20 cellular contexts compared by ENCODE assay signal in genomic region chr15:71080166-71080565, GRCh38. TPM values are rescaled to one million over a fixed set of nuclear protein-coding genes. Genes with fewer than 3 reads are reported as not detected.
DNase-seq lines count a peak whose midpoint lies in the region; TF ChIP-seq lines count a peak whose summit lies in the region.
"Had no signal": no experiment of that assay in that cellular context is flagged by ENCODE, and none has a peak within 500 bp of the region (broad histone marks: within the 10 kb centered on the region; RNA-seq: fewer than 3 reads in every experiment).

No MANE protein-coding gene starts in this region.

- peak overlapping the region; percentile 27 for H3K4me3 Mint-ChIP-seq in type B pancreatic cell
- H3K4me3 Mint-ChIP-seq: IgD-negative memory B cell, naive B cell had no signal

- H3K4me2 ChIP-seq in mammary epithelial cell (ENCODE audit: insufficient read depth, low read depth, low read length) = peak overlapping the region; percentile 3

- CTCF ChIA-PET in mammary epithelial cell (lab: Charles Lee; ENCODE audit: low non-redundant PET) = no interaction called here

- no peak overlapping the region for H3K4me3 ChIP-seq in MG63
- no peak overlapping the region for H3K4me3 ChIP-seq in mammary epithelial cell (replicated peaks in 1 of 3; ENCODE audit: insufficient read depth in 1 of 3, low read depth in 2 of 3, low read length in 3 of 3)

- H3K27me3 ChIP-seq in MG63 (no peaks in the 10 kb centered on the region), mammary epithelial cell (ENCODE audit: insufficient read depth, low read length) (no peaks in the 10 kb centered on the region)

- peak overlapping the region; percentile 41 for H2AFZ ChIP-seq in mammary epithelial cell (ENCODE audit: low read depth, low read length)
- H2AFZ ChIP-seq: parathyroid adenoma had no signal

- H3K9me3 ChIP-seq in MG63 (peaks cover 22% of the 10 kb centered on the region), mammary epithelial cell (replicated peaks; ENCODE audit: insufficient read depth, low read length) (no peaks in the 10 kb centered on the region)

- in situ Hi-C loops in mammary epithelial cell (cut with MboI; ENCODE audit: low sequenced_read_pairs in 2 of 2) = no loop called here

- no peaks in the 10 kb centered on the region; the same call in 1 of the 2 replicates for H3K36me3 ChIP-seq in MG63
- no peaks in the 10 kb centered on the region for H3K36me3 ChIP-seq in mammary epithelial cell (ENCODE audit: insufficient read depth, low read length)

- H3K36me3 Mint-ChIP-seq in type B pancreatic cell = no peaks in the 10 kb centered on the region
- H3K36me3 Mint-ChIP-seq: IgD-negative memory B cell had no signal

- no peaks in the 10 kb centered on the region for H3K79me2 ChIP-seq in mammary epithelial cell (ENCODE audit: insufficient read depth, low read length)
- H3K79me2 ChIP-seq: parathyroid adenoma had no signal

- intact Hi-C loops in mammary epithelial cell (cut with micrococcal nuclease) = loop anchor here (1.0 kb wide), 1 partner anchor 13 kb away; no protein-coding TSS in a partner anchor

- peaks cover 6% of the 10 kb centered on the region for H3K27me3 Mint-ChIP-seq in type B pancreatic cell
- H3K27me3 Mint-ChIP-seq: IgD-negative memory B cell had no signal

- no TSS peak for BruUV-seq in mammary epithelial cell (replicated peaks; lab: Mats Ljungman, UMichigan)

- no peaks in the 10 kb centered on the region for H4K20me1 ChIP-seq in mammary epithelial cell (ENCODE audit: insufficient read depth, low read length)

- DNase-seq in MG63 (peak; percentile 89), mammary epithelial cell (peak; percentile 55), kidney tubule cell (ENCODE audit: low spot score) (peak; percentile 40), type B pancreatic cell (ENCODE audit: extremely low spot score, unreplicated experiment) (no peak), germinal center (ENCODE audit: low spot score) (no peak), DMS153 (lab: John Stamatoyannopoulos, UW) (no peak), NCI-H1105 treated with DMSO at 0.1 percent for 48 hours (lab: John Stamatoyannopoulos, UW) (no peak), middle frontal gyrus (ENCODE audit: extremely low spot score, low spot score) (no peak)
- DNase-seq: activated CD4-positive, alpha-beta T cell treated with anti-CD3 and anti-CD28 coated beads, Interleukin-2, amount 50 U/mL, for 4 hours; activated naive CD4-positive, alpha-beta T cell treated with anti-CD3 and anti-CD28 coated beads, Interleukin-2, amount 50 U/mL, for 16 hours; activated T-cell treated with anti-CD3 and anti-CD28 coated beads for 4 hours; effector CD8-positive, alpha-beta T cell; GF-D8; GOT3; naive B cell; NCI-H1048; NCI-H526 treated with DMSO at 0.1 percent for 48 hours; OCI-M1 had no signal

- H3K9ac ChIP-seq in mammary epithelial cell (ENCODE audit: insufficient read depth, low read length) = no peak overlapping the region
- H3K9ac ChIP-seq: parathyroid adenoma had no signal

- H3K27ac ChIP-seq in mammary epithelial cell (ENCODE audit: insufficient read depth, low read depth, low read length) = peak overlapping the region; percentile 81
- H3K27ac ChIP-seq: parathyroid adenoma had no signal

- H3K4me1 ChIP-seq in mammary epithelial cell (ENCODE audit: insufficient read depth, low read length) = peaks cover 27% of the 10 kb centered on the region
- H3K4me1 ChIP-seq: parathyroid adenoma had no signal

- TF ChIP-seq CTCF in mammary epithelial cell (conservative IDR thresholded peaks at IDR 0.05 in 1 of 2, IDR thresholded peaks at IDR 0.05 in 1 of 2; ENCODE audit: extremely low read depth in 1 of 2, insufficient read depth in 1 of 2, low read depth in 1 of 2, low read length in 2 of 2) = no peak
- TF ChIP-seq CTCF in type B pancreatic cell (conservative IDR thresholded peaks at IDR 0.05) = no peak

- 74% methylated on average over 7 of the region's 7 CpGs for WGBS in mammary epithelial cell (ENCODE audit: low coverage, missing lambda C conversion rate)

- peaks cover 3% of the 10 kb centered on the region for H3K9me3 Mint-ChIP-seq in type B pancreatic cell

- peaks cover 10% of the 10 kb centered on the region for H3K4me1 Mint-ChIP-seq in type B pancreatic cell (ENCODE audit: unreplicated experiment)
- H3K4me1 Mint-ChIP-seq: IgD-negative memory B cell, naive B cell had no signal

- dilution Hi-C loops in mammary epithelial cell (cut with HindIII; ENCODE audit: low sequenced_read_pairs) = no loop called here

- H3K27ac Mint-ChIP-seq in type B pancreatic cell = peak overlapping the region; percentile 88
- H3K27ac Mint-ChIP-seq: IgD-negative memory B cell had no signal

RNA-seq across cellular contexts. Expression of gene THSD4, which starts 35.1 kb away (rescaled TPM):
- 10.2 and 14.4 TPM in 2 replicates for total RNA-seq in MG63 (2014; rRNA removed; shearing (Covaris generic); ENCODE audit: low replicate concordance)
- total RNA-seq in mammary epithelial cell = 100 to 1,000 TPM in 1 of 2 donors, 10 to 100 TPM in 1; 87.7 to 111 TPM
- polyA plus RNA-seq in mammary epithelial cell = 33.7 TPM
- 53.9 TPM for polyA minus RNA-seq in mammary epithelial cell
- total RNA-seq in type B pancreatic cell (ENCODE audit: low replicate concordance) = 23.1 and 43.3 TPM in 2 replicates
- polyA plus RNA-seq: IgD-negative memory B cell had no signal

Comparison
In these comparisons a context has a peak if more than half of its experiments do, and no peak if none do; other contexts are left out.
1. DNase-seq: peak in MG63 (single experiment), mammary epithelial cell (single experiment) and kidney tubule cell (single experiment); none in type B pancreatic cell (single experiment), germinal center (single experiment), DMS153 (single experiment), NCI-H1105 treated with DMSO at 0.1 percent for 48 hours (single experiment) and middle frontal gyrus (single experiment).